Comparison of ENCODE assay signal across 24 cellular contexts in genomic region chr1:150142083-150142482, GRCh38.
"Had no signal": no experiment of that assay in that cellular context is flagged by ENCODE, and none has a peak within 500 bp of the region (broad histone marks: within the 10 kb centered on the region; RNA-seq: fewer than 3 reads in every experiment).

No MANE protein-coding gene starts in this region.

- H2AFZ ChIP-seq: neural progenitor cell, parathyroid adenoma had no signal

- H3K4me3 ChIP-seq: esophagus muscularis mucosa, left lung, neural progenitor cell, psoas muscle, right atrium auricular region, spleen, testis, transverse colon had no signal

- H3K9me3 ChIP-seq: esophagus muscularis mucosa, left lung, psoas muscle, right atrium auricular region, spleen, testis, transverse colon had no signal

- H3K9ac ChIP-seq: neural progenitor cell, parathyroid adenoma had no signal

- H3K27ac ChIP-seq: esophagus muscularis mucosa, neural progenitor cell, parathyroid adenoma, psoas muscle, right atrium auricular region, spleen, testis, transverse colon had no signal

- H3K4me1 ChIP-seq: neural progenitor cell, parathyroid adenoma, testis, transverse colon had no signal

- H3K36me3 ChIP-seq: left lung, neural progenitor cell, right atrium auricular region, transverse colon had no signal

- DNase-seq: activated B cell treated with CpG ODN at 0.5 μM for 24 hours; activated CD4-positive, alpha-beta T cell treated with anti-CD3 and anti-CD28 coated beads, Interleukin-2, amount 50 U/mL, for 1 hour; activated CD8-positive, alpha-beta T cell treated with anti-CD3 and anti-CD28 coated beads for 36 hours; activated naive CD8-positive, alpha-beta T cell treated with anti-CD3 and anti-CD28 coated beads, Interleukin-2, amount 50 U/mL, for 24 hours; activated T-cell treated with anti-CD3 and anti-CD28 coated beads, Interleukin-2, amount 50 U/mL, for 48 hours; amygdala; central memory CD4-positive, alpha-beta T cell; endodermal cell; foreskin melanocyte; kidney glomerular epithelial cell; left lung; mammary epithelial cell; natural killer cell; occipital lobe; psoas muscle; spleen; stimulated activated naive CD4-positive, alpha-beta T cell; T-cell; testis; transverse colon had no signal

- ATAC-seq: activated CD8-positive, alpha-beta T cell treated with anti-CD3 and anti-CD28 coated beads for 36 hours; activated naive CD8-positive, alpha-beta T cell treated with anti-CD3 and anti-CD28 coated beads, Interleukin-2, amount 50 U/mL, for 24 hours; left lung; natural killer cell; T-cell had no signal

- H3K79me2 ChIP-seq: parathyroid adenoma had no signal

- H3K27me3 ChIP-seq: esophagus muscularis mucosa, neural progenitor cell, right atrium auricular region, spleen, testis, transverse colon had no signal

- H3K4me2 ChIP-seq: neural progenitor cell had no signal
